ENCODE assay signal across 8 cellular contexts in genomic region chr14:73784988-73785313, GRCh38.
DNase-seq lines count a peak whose midpoint lies in the region; ATAC-seq and TF ChIP-seq lines count a peak whose summit lies in the region.

No MANE protein-coding gene starts in this region.

- H3F3A ChIP-seq in neural progenitor cell (ENCODE audit: low read depth) = peaks cover 45% of the 10 kb centered on the region

- DNase-seq in AG10803 (ENCODE audit: low read depth) (no peak), LNCaP clone FGC (ENCODE audit: low read depth) (no peak), neural progenitor cell (ENCODE audit: low spot score) (no peak), HK-2 (ENCODE audit: unreplicated experiment) (no peak), C1 segment of cervical spinal cord (lab: John Stamatoyannopoulos, UW) (no peak), NCI-H82 treated with DMSO at 0.1 percent for 48 hours (lab: John Stamatoyannopoulos, UW; ENCODE audit: unreplicated experiment) (no peak)

- H3K4me1 Mint-ChIP-seq in dendritic cell treated with granulocyte-macrophage colony-stimulating factor and Interleukin-4, amounts not matched to agents 40 ng/mL and 50 ng/mL, for 4 days (ENCODE audit: low read depth) = peaks cover 62% of the 10 kb centered on the region
- H3K4me1 Mint-ChIP-seq in neural progenitor cell = peaks cover 68% of the 10 kb centered on the region

- H3K9me3 Mint-ChIP-seq in dendritic cell treated with granulocyte-macrophage colony-stimulating factor and Interleukin-4, amounts not matched to agents 40 ng/mL and 50 ng/mL, for 4 days = no peaks in the 10 kb centered on the region
- H3K9me3 Mint-ChIP-seq in neural progenitor cell = no peaks in the 10 kb centered on the region

- peak overlapping the region; percentile 89 for H3K4me2 ChIP-seq in neural progenitor cell

- H4K20me1 ChIP-seq in neural progenitor cell (ENCODE audit: low read depth) = peaks cover 70% of the 10 kb centered on the region

- H3K9me3 ChIP-seq in neural progenitor cell (ENCODE audit: low read depth) = no peaks in the 10 kb centered on the region

- H3K27ac Mint-ChIP-seq in dendritic cell treated with granulocyte-macrophage colony-stimulating factor and Interleukin-4, amounts not matched to agents 40 ng/mL and 50 ng/mL, for 4 days = peak overlapping the region; percentile 94
- no peak overlapping the region for H3K27ac Mint-ChIP-seq in neural progenitor cell

- no peak for ATAC-seq in esophagus mucosa

- H3K4me3 ChIP-seq in AG10803 (ENCODE audit: low read length) (peak overlapping the region; percentile 75), LNCaP clone FGC (ENCODE audit: low read depth, low read length) (peak overlapping the region; percentile 73), neural progenitor cell (no peak overlapping the region)

- no peaks in the 10 kb centered on the region for H3K27me3 Mint-ChIP-seq in dendritic cell treated with granulocyte-macrophage colony-stimulating factor and Interleukin-4, amounts not matched to agents 40 ng/mL and 50 ng/mL, for 4 days
- H3K27me3 Mint-ChIP-seq in neural progenitor cell (ENCODE audit: insufficient read depth, low read depth) = peaks cover 11% of the 10 kb centered on the region

- no peak overlapping the region for H2AFZ ChIP-seq in neural progenitor cell (replicated peaks)

- H3K79me2 ChIP-seq in neural progenitor cell (ENCODE audit: low read depth) = no peaks in the 10 kb centered on the region

- peak overlapping the region; percentile 84 for H3K4me3 Mint-ChIP-seq in dendritic cell treated with granulocyte-macrophage colony-stimulating factor and Interleukin-4, amounts not matched to agents 40 ng/mL and 50 ng/mL, for 4 days
- peak overlapping the region; percentile 94 for H3K4me3 Mint-ChIP-seq in neural progenitor cell

- peaks cover 100% of the 10 kb centered on the region for H3K27me3 ChIP-seq in neural progenitor cell

- H3K27ac ChIP-seq in neural progenitor cell = no peak overlapping the region

- H3K36me3 ChIP-seq in neural progenitor cell = no peaks in the 10 kb centered on the region

- intact Hi-C loops in dendritic cell treated with granulocyte-macrophage colony-stimulating factor and Interleukin-4, amounts not matched to agents 40 ng/mL and 50 ng/mL, for 4 days (cut with micrococcal nuclease) = loop anchor here (2.0 kb wide), 1 partner anchor 14 kb away; no protein-coding TSS in a partner anchor

- TF ChIP-seq CTCF in AG10803 (conservative IDR thresholded peaks at IDR 0.05; ENCODE audit: low read length) (no peak), LNCaP clone FGC (IDR thresholded peaks at IDR 0.05; ENCODE audit: control insufficient read depth, extremely low read depth, insufficient read depth) (no peak), neural progenitor cell (IDR thresholded peaks at IDR 0.05) (no peak)

- no peak overlapping the region for H3K9ac ChIP-seq in neural progenitor cell

- H3K36me3 Mint-ChIP-seq in dendritic cell treated with granulocyte-macrophage colony-stimulating factor and Interleukin-4, amounts not matched to agents 40 ng/mL and 50 ng/mL, for 4 days (ENCODE audit: low read depth) = peaks cover 18% of the 10 kb centered on the region
- H3K36me3 Mint-ChIP-seq in neural progenitor cell = no peaks in the 10 kb centered on the region

- H3K4me1 ChIP-seq in neural progenitor cell = peaks cover 43% of the 10 kb centered on the region
